In the genomic region with DNA sequence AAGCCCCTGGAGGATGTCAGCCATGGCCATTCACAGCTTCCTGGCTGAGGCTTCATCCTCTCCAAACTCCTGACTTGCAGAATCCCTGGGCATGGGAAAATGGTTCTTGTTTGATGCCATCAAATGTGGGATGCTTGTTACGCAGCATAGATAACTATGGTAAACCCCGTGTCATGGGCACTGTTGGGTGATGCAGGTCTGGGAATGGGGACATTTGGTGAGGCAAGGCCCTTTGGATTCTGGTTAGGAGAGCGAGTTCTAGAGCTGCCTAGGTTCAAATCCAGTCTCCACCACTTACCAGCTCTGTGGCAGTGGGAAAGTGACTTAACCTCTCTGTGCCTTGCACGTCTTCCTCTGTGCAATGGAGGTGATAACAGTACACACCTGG, we compare ENCODE assay signal across 19 cellular contexts. TPM values are rescaled to one million over a fixed set of nuclear protein-coding genes. Genes with fewer than 3 reads are reported as not detected.
A peak's percentile ranks its signal among the peaks of the same experiment; 100 is the strongest.
DNase-seq lines count a peak whose midpoint lies in the region; ATAC-seq, FAIRE-seq and TF ChIP-seq lines count a peak whose summit lies in the region.
"Had no signal": no experiment of that assay in that cellular context is flagged by ENCODE, and none has a peak within 500 bp of the region (broad histone marks: within the 10 kb centered on the region; RNA-seq: fewer than 3 reads in every experiment).

No MANE protein-coding gene starts in this region.

- TF ChIP-seq CTCF in A549 (IDR thresholded peaks at IDR 0.05) (no peak), HEK293 (tag by site-specific recombination; IDR thresholded peaks at IDR 0.05) (no peak), K562 (IDR thresholded peaks at IDR 0.05 in 2 of 3, conservative IDR thresholded peaks at IDR 0.05 in 1 of 3; ENCODE audit: insufficient read depth in 2 of 3, low read depth in 1 of 3, low read length in 3 of 3) (no peak), neural crest cell (conservative IDR thresholded peaks at IDR 0.05) (no peak), mucosa of descending colon (IDR thresholded peaks at IDR 0.05) (no peak), MM.1S (IDR thresholded peaks at IDR 0.05; ENCODE audit: low read length) (no peak)

- H3K79me2 ChIP-seq in K562 (ENCODE audit: control insufficient read depth, insufficient read depth, low read length) (no peaks in the 10 kb centered on the region), MM.1S (ENCODE audit: low read length) (no peaks in the 10 kb centered on the region)

- H3K9me2 ChIP-seq in MM.1S (replicated peaks; ENCODE audit: insufficient read depth, low read length), result no peaks in the 10 kb centered on the region

- H3K27ac Mint-ChIP-seq in neural crest cell (ENCODE audit: unreplicated experiment), result peak overlapping the region; percentile 35
- H3K27ac Mint-ChIP-seq: CD4-positive, CD25-positive, alpha-beta regulatory T cell; CD8-positive, alpha-beta T cell had no signal

- H3K4me1 Mint-ChIP-seq in neural crest cell, result peaks cover 8% of the 10 kb centered on the region

- intact Hi-C loops in K562 (cut with micrococcal nuclease), result no loop called here
- intact Hi-C loops in mucosa of descending colon (cut with DNase I, micrococcal nuclease), result no loop called here

- TF ChIP-seq RAD21 in A549 (conservative IDR thresholded peaks at IDR 0.05 in 1 of 2, IDR thresholded peaks at IDR 0.05 in 1 of 2) (no peak), K562 (CRISPR knock-in tag; conservative IDR thresholded peaks at IDR 0.05 in 1 of 2, IDR thresholded peaks at IDR 0.05 in 1 of 2) (no peak)

- no peaks in the 10 kb centered on the region for H3K36me3 ChIP-seq in HEK293 (ENCODE audit: control insufficient read depth in 2 of 2, insufficient read depth in 1 of 2, low read length in 2 of 2)
- no peaks in the 10 kb centered on the region for H3K36me3 ChIP-seq in K562 (ENCODE audit: control insufficient read depth, insufficient read depth, low read length)
- H3K36me3 ChIP-seq in mucosa of descending colon (ENCODE audit: low read depth), result no peaks in the 10 kb centered on the region
- no peaks in the 10 kb centered on the region for H3K36me3 ChIP-seq in MM.1S (replicated peaks; ENCODE audit: insufficient read depth, low read length)
- H3K36me3 ChIP-seq: BLaER1 had no signal

- no peak overlapping the region for H3K9ac ChIP-seq in K562 (ENCODE audit: insufficient read depth in 1 of 2, low read depth in 2 of 2, low read length in 2 of 2)
- no peak overlapping the region for H3K9ac ChIP-seq in MM.1S (ENCODE audit: low read length)
- H3K9ac ChIP-seq: BLaER1 had no signal

- H3K36me3 Mint-ChIP-seq in neural crest cell (ENCODE audit: low read depth), result peaks cover 6% of the 10 kb centered on the region
- H3K36me3 Mint-ChIP-seq: CD8-positive, alpha-beta T cell had no signal

- H3K4me1 ChIP-seq in A549 (peaks cover 34% of the 10 kb centered on the region), HEK293 (ENCODE audit: control insufficient read depth, insufficient read depth, low read length) (no peaks in the 10 kb centered on the region), K562 (replicated peaks in 1 of 2; ENCODE audit: control insufficient read depth in 2 of 2, insufficient read depth in 2 of 2, low read length in 2 of 2) (peaks cover 4 to 7% of the 10 kb centered on the region in 2 experiments; a peak in 4 of 5 replicates), mucosa of descending colon (ENCODE audit: low read depth) (no peaks in the 10 kb centered on the region), MM.1S (ENCODE audit: low read length) (no peaks in the 10 kb centered on the region)
- H3K4me1 ChIP-seq: Caco-2 had no signal

- H3K27ac ChIP-seq in A549 (no peak overlapping the region), HEK293 (ENCODE audit: extremely low read depth, low read depth, low read length) (no peak overlapping the region), K562 (ENCODE audit: extremely low read depth, low read depth, low read length) (no peak overlapping the region), MM.1S (ENCODE audit: low read length) (no peak overlapping the region)
- H3K27ac ChIP-seq: BLaER1, C4-2B had no signal

- no peak overlapping the region for H2AFZ ChIP-seq in K562 (ENCODE audit: low read depth, low read length)
- H2AFZ ChIP-seq in MM.1S (ENCODE audit: low read length), result no peak overlapping the region

- H3K4me3 ChIP-seq in A549 (no peak overlapping the region), HEK293 (ENCODE audit: low read depth, low read length) (no peak overlapping the region), K562 (no peak overlapping the region), mucosa of descending colon (no peak overlapping the region), MM.1S (ENCODE audit: low read length) (no peak overlapping the region)
- H3K4me3 ChIP-seq: BLaER1 had no signal

- H3F3A ChIP-seq in MM.1S (ENCODE audit: insufficient read depth, low read length), result no peaks in the 10 kb centered on the region

- DNase-seq in A549 (ENCODE audit: low read depth in 1 of 2, low spot score in 1 of 2) (no peak), K562 (ENCODE audit: extremely low read depth in 1 of 4, low spot score in 3 of 4) (no peak), neural crest cell (ENCODE audit: low read depth, low spot score) (no peak), mucosa of descending colon (no peak), MM.1S (no peak)
- DNase-seq: 8988T; Caco-2; CD4-positive, CD25-positive, alpha-beta regulatory T cell; CD8-positive, alpha-beta T cell; DMS153; DND-41; GOT3; H7 had no signal

- H3K9me1 ChIP-seq in K562 (ENCODE audit: control insufficient read depth, insufficient read depth, low read length), result no peaks in the 10 kb centered on the region

- no peak overlapping the region for H3K4me3 Mint-ChIP-seq in neural crest cell
- H3K4me3 Mint-ChIP-seq: CD4-positive, CD25-positive, alpha-beta regulatory T cell; CD8-positive, alpha-beta T cell had no signal

- peaks cover 17 to 42% of the 10 kb centered on the region in 2 experiments for H3K27me3 ChIP-seq in K562 (ENCODE audit: control insufficient read depth in 2 of 2, insufficient read depth in 2 of 2, low read length in 2 of 2)
- no peaks in the 10 kb centered on the region for H3K27me3 ChIP-seq in MM.1S (replicated peaks; ENCODE audit: insufficient read depth, low read length)
- H3K27me3 ChIP-seq: BLaER1 had no signal

- H3K4me2 ChIP-seq in A549 (no peak overlapping the region), K562 (ENCODE audit: insufficient read depth, low read length) (no peak overlapping the region), MM.1S (ENCODE audit: low read depth, low read length) (no peak overlapping the region)
- H3K4me2 ChIP-seq: BLaER1 had no signal

- POLR2A ChIA-PET in A549 (lab: Yijun Ruan, JAX), result no interaction called here
- POLR2A ChIA-PET in HEK293 (lab: Yijun Ruan, JAX), result no interaction called here
- POLR2A ChIA-PET in K562 (lab: Yijun Ruan, JAX), result no interaction called here

- H3K27me3 Mint-ChIP-seq in neural crest cell (ENCODE audit: low read depth), result no peaks in the 10 kb centered on the region

- no peak for TF ChIP-seq POLR2A in A549 (IDR thresholded peaks at IDR 0.05; ENCODE audit: low read length)
- TF ChIP-seq POLR2A in K562 (conservative IDR thresholded peaks at IDR 0.05), result no peak

- H4K20me1 ChIP-seq in K562 (replicated peaks; ENCODE audit: control insufficient read depth, insufficient read depth, low read length) (no peaks in the 10 kb centered on the region), MM.1S (ENCODE audit: insufficient read depth, low read length) (no peaks in the 10 kb centered on the region)
- H4K20me1 ChIP-seq: BLaER1 had no signal

- BruUV-seq in K562 (replicated peaks; lab: Mats Ljungman, UMichigan), result no TSS peak

- in situ Hi-C loops in K562 (cut with MboI), result no loop called here

- H3K9me3 ChIP-seq in A549 (peaks cover 7% of the 10 kb centered on the region), HEK293 (ENCODE audit: control insufficient read depth, insufficient read depth, low read depth, low read length) (no peaks in the 10 kb centered on the region), K562 (replicated peaks; ENCODE audit: control insufficient read depth, insufficient read depth, low read depth, low read length) (peaks cover 5% of the 10 kb centered on the region; the same call in 1 of the 2 replicates), mucosa of descending colon (no peaks in the 10 kb centered on the region), MM.1S (replicated peaks; ENCODE audit: insufficient read depth, low read length) (no peaks in the 10 kb centered on the region)

- CTCF ChIA-PET in A549 (lab: Yijun Ruan, JAX), result no interaction called here
- CTCF ChIA-PET in HEK293 (lab: Yijun Ruan, JAX), result interaction anchor here (0.6 to 0.9 kb wide), 4 partner anchors 12 to 144 kb away, joined by 3 to 4 read pairs (median 3); no protein-coding TSS in a partner anchor
- CTCF ChIA-PET in K562 (lab: Yijun Ruan, JAX; ENCODE audit: low intra/inter-chr PET ratio), result no interaction called here

- TF ChIP-seq EP300 in A549 (IDR thresholded peaks at IDR 0.05) (no peak), K562 (IDR thresholded peaks at IDR 0.05; ENCODE audit: low read length) (no peak)

- ATAC-seq in A549, result no peak
- ATAC-seq in K562, result no peak
- no peak for ATAC-seq in mucosa of descending colon
- ATAC-seq in HG02623 (IDR thresholded peaks at IDR 0.05; ENCODE audit: unreplicated experiment), result no peak
- ATAC-seq: CD8-positive, alpha-beta T cell had no signal

- FAIRE-seq in A549 (lab: Jason Lieb, UNC) (no peak), K562 (lab: Jason Lieb, UNC) (no peak)
- FAIRE-seq: G401.6, GM12892 had no signal

- H3K9me3 Mint-ChIP-seq in neural crest cell, result peaks cover 7% of the 10 kb centered on the region
- H3K9me3 Mint-ChIP-seq: CD8-positive, alpha-beta T cell had no signal

- 88% methylated on average over 4 of the region's 4 CpGs for WGBS in A549 (ENCODE audit: missing lambda C conversion rate)
- WGBS in K562 (ENCODE audit: insufficient coverage, low coverage, missing lambda C conversion rate), result 32% methylated on average over 4 of the region's 4 CpGs

RNA-seq across cellular contexts. Expression of gene ANKRD33B, which starts 41.7 kb away (rescaled TPM):
- polyA plus RNA-seq in A549 (2011; rRNA removed) (6.9 and 8.2 TPM in 2 replicates), A549 (2017; fragmentation: RNase III; extraction: RNeasy Plus Mini Kit Qiagen cat#74134 plus additional on column Dnase treatment) (4.0 to 7.1 TPM (median 4.4 TPM) in 3 replicates), K562 (2011; rRNA removed) (0.08 and 0.17 TPM in 2 replicates), K562 (2014; fragmentation: Illumina TruSeq; extraction: Trizol) (0.43 and 0.54 TPM in 2 replicates), K562 (2014; fragmentation: Nextera tagmentation; extraction: Ambion mirVana) (under 1 TPM; 0.10 to 0.17 TPM), K562 (2014; rRNA removed) (0.16 and 0.33 TPM in 2 replicates)
- 7.3 and 11.1 TPM in 2 replicates for polyA plus RNA-seq in A549 (2012; cell fraction: cytosol; rRNA removed)
- polyA plus RNA-seq in A549 (2012; cell fraction: nucleus; rRNA removed), result 24.2 and 33.7 TPM in 2 replicates
- polyA minus RNA-seq in A549 (2011; rRNA and poly(A)+ RNA removed), result 24.1 and 27.2 TPM in 2 replicates
- 1.3 and 1.7 TPM in 2 replicates for total RNA-seq in K562 (2011; cell fraction: chromatin; rRNA removed; ENCODE audit: low replicate concordance)
- total RNA-seq in K562 (2011; cell fraction: nucleolus; rRNA removed), result 1.5 and 1.6 TPM in 2 replicates
- total RNA-seq in K562 (2011; cell fraction: nucleoplasm; rRNA removed), result 1.5 and 1.7 TPM in 2 replicates
- total RNA-seq in K562 (2014; rRNA removed) (0.45 and 0.53 TPM in 2 replicates), K562 (2014; rRNA removed; fragmentation: Illumina TruSeq; extraction: Trizol) (0.38 and 0.40 TPM in 2 replicates), K562 (2015; rRNA removed; fragmentation: Illumina TruSeq; extraction: Trizol) (1.5 TPM in 2 replicates), K562 (2021) (1.3 and 1.7 TPM in 2 replicates), neural crest cell (0.80 and 0.84 TPM in 2 replicates), mucosa of descending colon (1 to 10 TPM in 2 of 3 donors, under 1 TPM in 1; 0.96 to 3.3 (median 1.7) TPM)
- 0.15 and 0.21 TPM in 2 replicates for polyA plus RNA-seq in K562 (2011; cell fraction: cytosol; rRNA removed)
- polyA plus RNA-seq in K562 (2011; cell fraction: nucleus; rRNA removed), result 0.24 and 0.44 TPM in 2 replicates
- 1.5 and 3.9 TPM in 2 replicates for polyA plus RNA-seq in K562 (2012)
- polyA minus RNA-seq in K562 (2011; rRNA and poly(A)+ RNA removed), result 0.36 and 0.67 TPM in 2 replicates
- 0.36 and 1.2 TPM in 2 replicates for polyA minus RNA-seq in K562 (2011; cell fraction: cytosol; rRNA and poly(A)+ RNA removed)
- 0.78 and 0.81 TPM in 2 replicates for polyA minus RNA-seq in K562 (2011; cell fraction: nucleus; rRNA and poly(A)+ RNA removed)
